Comparison of ENCODE assay signal across 1 cellular context in the genomic region with DNA sequence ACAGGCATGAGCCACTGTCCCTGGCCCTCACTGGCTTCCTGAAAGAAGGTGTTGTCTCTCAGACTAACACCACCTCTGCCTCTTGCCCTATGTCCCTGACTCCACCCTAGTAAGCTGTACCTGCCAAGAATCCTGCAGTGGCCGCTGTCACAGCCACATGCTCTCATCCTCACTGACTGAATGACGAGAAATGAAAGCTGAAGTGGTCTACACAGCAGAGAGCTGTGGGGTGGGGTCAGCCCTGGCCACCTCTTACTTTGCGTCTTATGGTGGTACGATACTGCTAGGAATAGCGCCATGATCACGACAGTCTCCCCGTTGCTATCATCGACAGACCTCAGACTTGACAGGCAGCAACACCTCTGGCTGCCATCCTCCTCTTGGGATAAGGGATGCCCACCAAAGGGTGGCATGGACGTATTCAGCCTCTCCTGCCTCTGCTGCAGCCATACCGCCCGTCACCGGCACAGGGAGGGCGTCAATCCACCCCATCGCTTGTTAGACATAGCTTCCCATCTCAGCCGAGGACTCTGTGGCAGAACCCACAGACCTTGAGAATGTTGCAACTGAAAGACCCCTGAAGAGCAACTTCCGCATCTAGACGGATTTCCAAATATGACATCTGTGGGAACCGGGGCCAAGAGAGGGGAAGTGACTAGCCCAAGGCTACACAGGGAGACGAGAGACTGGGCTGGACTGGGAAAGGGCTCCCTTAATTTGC.
TF ChIP-seq lines count a peak whose summit lies in the region.

No MANE protein-coding gene starts in this region.

TF ChIP-seq in SK-N-SH treated with all-trans-retinoic acid at 6 μM for 48 hours, 23 proteins besides CTCF, POLR2A, EP300 and RAD21 (continued from another document):
- TF ChIP-seq, protein P1, sequence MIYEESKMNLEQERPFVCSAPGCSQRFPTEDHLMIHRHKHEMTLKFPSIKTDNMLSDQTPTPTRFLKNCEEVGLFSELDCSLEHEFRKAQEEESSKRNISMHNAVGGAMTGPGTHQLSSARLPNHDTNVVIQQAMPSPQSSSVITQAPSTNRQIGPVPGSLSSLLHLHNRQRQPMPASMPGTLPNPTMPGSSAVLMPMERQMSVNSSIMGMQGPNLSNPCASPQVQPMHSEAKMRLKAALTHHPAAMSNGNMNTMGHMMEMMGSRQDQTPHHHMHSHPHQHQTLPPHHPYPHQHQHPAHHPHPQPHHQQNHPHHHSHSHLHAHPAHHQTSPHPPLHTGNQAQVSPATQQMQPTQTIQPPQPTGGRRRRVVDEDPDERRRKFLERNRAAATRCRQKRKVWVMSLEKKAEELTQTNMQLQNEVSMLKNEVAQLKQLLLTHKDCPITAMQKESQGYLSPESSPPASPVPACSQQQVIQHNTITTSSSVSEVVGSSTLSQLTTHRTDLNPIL (CRISPR knock-in tag; IDR thresholded peaks at IDR 0.05; ENCODE audit: low read depth): no peak
- no peak for TF ChIP-seq OSR1 (CRISPR knock-in tag; IDR thresholded peaks at IDR 0.05)
- TF ChIP-seq TOX (CRISPR knock-in tag; IDR thresholded peaks at IDR 0.05; ENCODE audit: borderline replicate concordance): no peak
